ENCODE assay signal across 8 cellular contexts in the genomic region with DNA sequence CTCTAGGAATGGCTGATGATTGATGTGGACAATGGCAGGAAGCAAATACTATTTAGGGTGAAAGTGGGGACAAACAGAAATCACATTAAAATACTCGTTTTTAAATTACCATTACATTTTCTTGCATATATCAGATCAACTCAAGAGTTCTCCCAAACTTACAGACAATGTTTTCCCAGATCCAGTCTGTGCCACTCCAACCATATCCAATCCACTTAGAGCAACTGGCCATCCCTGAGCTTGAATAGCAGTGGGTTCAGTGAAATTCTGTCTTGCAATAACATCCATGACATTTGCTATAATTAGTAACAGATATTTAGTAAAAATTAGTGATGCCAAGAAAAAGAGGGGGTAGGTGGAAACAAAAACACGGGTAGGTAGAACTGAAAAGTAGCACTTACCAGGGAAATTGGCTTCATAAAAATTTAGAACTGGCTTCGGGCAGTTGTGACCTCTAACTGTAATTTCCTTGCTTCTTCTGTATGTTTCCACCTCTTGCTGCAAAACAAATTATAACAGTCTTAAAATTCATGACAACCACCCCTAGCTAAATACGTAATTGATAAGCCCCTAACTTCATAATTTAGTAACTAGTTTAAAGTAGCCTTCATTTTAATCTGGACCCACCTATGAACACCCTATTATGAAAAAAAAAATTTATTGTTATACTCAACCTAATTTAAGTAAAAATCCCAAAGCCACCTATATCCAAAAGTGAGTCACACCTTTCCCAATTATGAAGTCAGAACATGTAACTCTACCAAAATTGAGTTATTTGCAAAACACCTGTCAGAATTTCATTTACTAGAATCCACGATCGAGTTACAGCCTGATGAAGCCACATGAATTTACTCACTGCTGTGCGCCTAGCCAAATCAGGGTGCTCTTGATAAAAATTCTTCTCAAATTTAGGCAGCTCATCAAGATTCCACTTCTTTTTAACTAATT. TPM values are rescaled to one million over a fixed set of nuclear protein-coding genes. Genes with fewer than 3 reads are reported as not detected.
DNase-seq lines count a peak whose midpoint lies in the region; ATAC-seq and TF ChIP-seq lines count a peak whose summit lies in the region.

No MANE protein-coding gene starts in this region.

- H3K9me3 ChIP-seq in BLaER1 (no peaks in the 10 kb centered on the region), ectodermal cell (ENCODE audit: control insufficient read depth, low read length) (no peaks in the 10 kb centered on the region), neural cell (ENCODE audit: low read length) (no peaks in the 10 kb centered on the region)

- H3K36me3 ChIP-seq in BLaER1 (peaks cover 65% of the 10 kb centered on the region), ectodermal cell (ENCODE audit: control insufficient read depth, insufficient read depth, low read length) (peaks cover 51% of the 10 kb centered on the region), neural cell (ENCODE audit: insufficient read depth, low read length) (peaks cover 32% of the 10 kb centered on the region)

- H3K27me3 ChIP-seq in BLaER1 (no peaks in the 10 kb centered on the region), ectodermal cell (ENCODE audit: control insufficient read depth, insufficient read depth, low read length, poor library complexity, severe bottlenecking) (no peaks in the 10 kb centered on the region), neural cell (ENCODE audit: insufficient read depth, low read depth, low read length) (no peaks in the 10 kb centered on the region)

- TF ChIP-seq EP300 in neural cell (conservative IDR thresholded peaks at IDR 0.05; ENCODE audit: poor library complexity, severe bottlenecking), result no peak

- TF ChIP-seq CTCF in neural cell (IDR thresholded peaks at IDR 0.05; ENCODE audit: poor library complexity, severe bottlenecking), result no peak

- H3K79me2 ChIP-seq in neural cell (replicated peaks; ENCODE audit: insufficient read depth, low read length), result peaks cover 79% of the 10 kb centered on the region

- DNase-seq in NAMALWA (ENCODE audit: low spot score), result peak; percentile 28
- no peak for DNase-seq in amygdala (lab: John Stamatoyannopoulos, UW)
- no peak for DNase-seq in NCI-H510A (lab: John Stamatoyannopoulos, UW)

- H3K27ac ChIP-seq in BLaER1 (peak overlapping the region; percentile 100; the same call in 1 of the 2 replicates), ectodermal cell (ENCODE audit: insufficient read depth, low read depth, low read length, poor library complexity, severe bottlenecking) (no peak overlapping the region), neural cell (ENCODE audit: low read length) (peak overlapping the region; percentile 100)

- WGBS in ectodermal cell, 2 experiments, result 79 to 80% methylated on average over 7 of the region's 7 CpGs

- H4K20me1 ChIP-seq in BLaER1 (peaks cover 87% of the 10 kb centered on the region), neural cell (ENCODE audit: insufficient read depth) (peaks cover 26% of the 10 kb centered on the region)

- ATAC-seq in GM21367 (IDR thresholded peaks at IDR 0.05; ENCODE audit: unreplicated experiment), result no peak
- no peak for ATAC-seq in HG02623 (IDR thresholded peaks at IDR 0.05; ENCODE audit: unreplicated experiment)

- no peak for TF ChIP-seq RAD21 in neural cell (conservative IDR thresholded peaks at IDR 0.05)

- H3K4me1 ChIP-seq in BLaER1 (peaks cover 66% of the 10 kb centered on the region), ectodermal cell (ENCODE audit: control insufficient read depth, insufficient read depth, low read length) (peaks cover 10% of the 10 kb centered on the region)

- H3K4me2 ChIP-seq in BLaER1, result peak overlapping the region; percentile 76
- peak overlapping the region; percentile 95 for H3K4me2 ChIP-seq in neural cell (ENCODE audit: low read length)

- no peaks in the 10 kb centered on the region for H3K9me2 ChIP-seq in neural cell (ENCODE audit: insufficient read depth, low read length)

- no peak overlapping the region for H2AFZ ChIP-seq in neural cell (ENCODE audit: low read depth, low read length)

- peaks cover 10% of the 10 kb centered on the region for H3F3A ChIP-seq in neural cell (ENCODE audit: insufficient read depth, low read length, poor library complexity, severe bottlenecking)

- H3K4me3 ChIP-seq in BLaER1 (peak overlapping the region; percentile 89), ectodermal cell (ENCODE audit: insufficient read depth, low read depth, low read length) (peak overlapping the region; percentile 97), neural cell (ENCODE audit: low read length) (peak overlapping the region; percentile 97)

- H3K9ac ChIP-seq in BLaER1 (peak overlapping the region; percentile 100), neural cell (ENCODE audit: low read length) (peak overlapping the region; percentile 100)

TF ChIP-seq in neural cell, 6 proteins besides CTCF, POLR2A, EP300 and RAD21:
- TF ChIP-seq TAF1 (IDR thresholded peaks at IDR 0.05; ENCODE audit: low read depth), result no peak
- TF ChIP-seq, protein P1, sequence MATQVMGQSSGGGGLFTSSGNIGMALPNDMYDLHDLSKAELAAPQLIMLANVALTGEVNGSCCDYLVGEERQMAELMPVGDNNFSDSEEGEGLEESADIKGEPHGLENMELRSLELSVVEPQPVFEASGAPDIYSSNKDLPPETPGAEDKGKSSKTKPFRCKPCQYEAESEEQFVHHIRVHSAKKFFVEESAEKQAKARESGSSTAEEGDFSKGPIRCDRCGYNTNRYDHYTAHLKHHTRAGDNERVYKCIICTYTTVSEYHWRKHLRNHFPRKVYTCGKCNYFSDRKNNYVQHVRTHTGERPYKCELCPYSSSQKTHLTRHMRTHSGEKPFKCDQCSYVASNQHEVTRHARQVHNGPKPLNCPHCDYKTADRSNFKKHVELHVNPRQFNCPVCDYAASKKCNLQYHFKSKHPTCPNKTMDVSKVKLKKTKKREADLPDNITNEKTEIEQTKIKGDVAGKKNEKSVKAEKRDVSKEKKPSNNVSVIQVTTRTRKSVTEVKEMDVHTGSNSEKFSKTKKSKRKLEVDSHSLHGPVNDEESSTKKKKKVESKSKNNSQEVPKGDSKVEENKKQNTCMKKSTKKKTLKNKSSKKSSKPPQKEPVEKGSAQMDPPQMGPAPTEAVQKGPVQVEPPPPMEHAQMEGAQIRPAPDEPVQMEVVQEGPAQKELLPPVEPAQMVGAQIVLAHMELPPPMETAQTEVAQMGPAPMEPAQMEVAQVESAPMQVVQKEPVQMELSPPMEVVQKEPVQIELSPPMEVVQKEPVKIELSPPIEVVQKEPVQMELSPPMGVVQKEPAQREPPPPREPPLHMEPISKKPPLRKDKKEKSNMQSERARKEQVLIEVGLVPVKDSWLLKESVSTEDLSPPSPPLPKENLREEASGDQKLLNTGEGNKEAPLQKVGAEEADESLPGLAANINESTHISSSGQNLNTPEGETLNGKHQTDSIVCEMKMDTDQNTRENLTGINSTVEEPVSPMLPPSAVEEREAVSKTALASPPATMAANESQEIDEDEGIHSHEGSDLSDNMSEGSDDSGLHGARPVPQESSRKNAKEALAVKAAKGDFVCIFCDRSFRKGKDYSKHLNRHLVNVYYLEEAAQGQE (IDR thresholded peaks at IDR 0.05; ENCODE audit: borderline replicate concordance), result no peak
- no peak for TF ChIP-seq POLR2AphosphoS5 (IDR thresholded peaks at IDR 0.05)
- no peak for TF ChIP-seq SMC3 (conservative IDR thresholded peaks at IDR 0.05; ENCODE audit: poor library complexity)
- no peak for TF ChIP-seq EZH2 (IDR thresholded peaks at IDR 0.05; ENCODE audit: borderline replicate concordance, insufficient read depth, low read length, poor library complexity, severe bottlenecking)
- TF ChIP-seq MXI1 (conservative IDR thresholded peaks at IDR 0.05; ENCODE audit: poor library complexity, severe bottlenecking), result no peak

RNA-seq across cellular contexts. Expression of a gene that starts 2.0 kb away (rescaled TPM):
- 977 TPM for polyA plus RNA-seq in ectodermal cell (2013, experiment 1 of 4)
- 1,002 TPM for polyA plus RNA-seq in ectodermal cell (2013, experiment 2 of 4)
- polyA plus RNA-seq in ectodermal cell (2013, experiment 3 of 4), result 675 TPM
- polyA plus RNA-seq in ectodermal cell (2013, experiment 4 of 4), result 720 TPM
- 1,789 and 2,358 TPM in 2 replicates for polyA plus RNA-seq in neural cell
- polyA minus RNA-seq in neural cell, result 808 and 961 TPM in 2 replicates

RNA-seq across cellular contexts. Expression of a gene that starts 2.7 kb away (rescaled TPM):
- 85.3 TPM for polyA plus RNA-seq in ectodermal cell (2013, experiment 1 of 4)
- 74.5 TPM for polyA plus RNA-seq in ectodermal cell (2013, experiment 2 of 4)
- polyA plus RNA-seq in ectodermal cell (2013, experiment 3 of 4), result 68.4 TPM
- 75.9 TPM for polyA plus RNA-seq in ectodermal cell (2013, experiment 4 of 4)
- 214 and 220 TPM in 2 replicates for polyA plus RNA-seq in neural cell
- 113 and 147 TPM in 2 replicates for polyA minus RNA-seq in neural cell

RNA-seq across cellular contexts. Expression of a gene that starts 7.2 kb away (rescaled TPM):
- polyA plus RNA-seq in ectodermal cell (2013, experiment 1 of 4), result 32.9 TPM
- polyA plus RNA-seq in ectodermal cell (2013, experiment 2 of 4), result 33.2 TPM
- polyA plus RNA-seq in ectodermal cell (2013, experiment 3 of 4), result 26.8 TPM
- 25.0 TPM for polyA plus RNA-seq in ectodermal cell (2013, experiment 4 of 4)
- polyA plus RNA-seq in neural cell, result 14.3 and 16.9 TPM in 2 replicates
- polyA minus RNA-seq in neural cell, result 12.6 and 13.6 TPM in 2 replicates

RNA-seq across cellular contexts. Expression of a gene that starts 55.2 kb away (rescaled TPM):
- polyA plus RNA-seq in ectodermal cell (2013, experiment 1 of 4), result not detected
- not detected for polyA plus RNA-seq in ectodermal cell (2013, experiment 2 of 4)
- not detected for polyA plus RNA-seq in ectodermal cell (2013, experiment 3 of 4)
- polyA plus RNA-seq in ectodermal cell (2013, experiment 4 of 4), result not detected
- polyA plus RNA-seq in neural cell, result not detected in 2 replicates
- not detected in 2 replicates for polyA minus RNA-seq in neural cell
